8 cellular contexts compared by ENCODE assay signal in genomic region chr6:158072083-158072721, GRCh38.
A peak's percentile ranks its signal among the peaks of the same experiment; 100 is the strongest.
DNase-seq lines count a peak whose midpoint lies in the region; ATAC-seq, FAIRE-seq and TF ChIP-seq lines count a peak whose summit lies in the region.

No MANE protein-coding gene starts in this region.

- DNase-seq in GM12892 (ENCODE audit: insufficient read length): peak; percentile 71
- DNase-seq in NCI-H1105 (lab: John Stamatoyannopoulos, UW): peak; percentile 62
- DNase-seq in T-helper 9 cell: peak; percentile 51
- DNase-seq in right atrium auricular region (ENCODE audit: low spot score): peak; percentile 81
- DNase-seq in sciatic nerve (ENCODE audit: low spot score): peak; percentile 87

- ATAC-seq in sciatic nerve (peak; percentile 81), GM18498 (IDR thresholded peaks at IDR 0.05; ENCODE audit: unreplicated experiment) (no peak)

- no peak overlapping the region for H3K4me3 ChIP-seq in right atrium auricular region

- H3K36me3 ChIP-seq in right atrium auricular region: peaks cover 43% of the 10 kb centered on the region

- H3K4me1 ChIP-seq in right atrium auricular region: peaks cover 0 to 14% of the 10 kb centered on the region in 2 donors

- H3K9me3 ChIP-seq in right atrium auricular region: no peaks in the 10 kb centered on the region

- TF ChIP-seq CTCF in right atrium auricular region (IDR thresholded peaks at IDR 0.05): peak; percentile 59 to 87

- no peak for TF ChIP-seq POLR2A in GM12892 (IDR thresholded peaks at IDR 0.05; ENCODE audit: low read depth, low read length)

- peak overlapping the region; percentile 56 for H3K27ac ChIP-seq in angular gyrus (ENCODE audit: low read depth, low read length)
- H3K27ac ChIP-seq in right atrium auricular region: no peak overlapping the region

- intact Hi-C loops in sciatic nerve (cut with DNase I): no loop called here

- no peaks in the 10 kb centered on the region for H3K27me3 ChIP-seq in right atrium auricular region

- FAIRE-seq in A204.1 (lab: Jason Lieb, UNC) (peak; percentile 94), GM12892 (lab: Jason Lieb, UNC) (peak; percentile 97)
